Comparison of ENCODE assay signal across 20 cellular contexts in the genomic region with DNA sequence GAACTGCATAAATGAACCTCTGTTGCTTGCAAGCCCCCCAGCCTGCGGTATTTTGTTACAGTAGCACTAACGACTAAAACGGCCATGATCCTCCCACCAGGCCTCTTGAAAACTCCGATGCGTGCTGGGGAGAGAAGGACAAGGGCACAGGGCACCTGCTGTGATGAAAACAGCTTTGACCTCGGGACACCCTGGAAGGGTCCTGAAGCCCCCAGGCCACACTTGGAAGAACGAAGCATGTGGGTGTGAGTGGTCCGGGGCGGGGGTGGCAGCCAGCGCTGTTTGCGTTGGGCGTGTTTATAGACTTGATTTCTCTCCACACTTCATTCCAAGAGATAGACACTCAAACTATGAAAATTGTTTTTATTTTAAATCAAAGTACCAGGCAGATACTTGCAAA. TPM values are rescaled to one million over a fixed set of nuclear protein-coding genes. Genes with fewer than 3 reads are reported as not detected.
DNase-seq lines count a peak whose midpoint lies in the region; ATAC-seq and TF ChIP-seq lines count a peak whose summit lies in the region.
"Had no signal": no experiment of that assay in that cellular context is flagged by ENCODE, and none has a peak within 500 bp of the region (broad histone marks: within the 10 kb centered on the region; RNA-seq: fewer than 3 reads in every experiment).

No MANE protein-coding gene starts in this region.

- H3K4me3 Mint-ChIP-seq in dendritic cell treated with granulocyte-macrophage colony-stimulating factor and Interleukin-4, amounts not matched to agents 40 ng/mL and 50 ng/mL, for 4 days, result peak overlapping the region; percentile 50
- H3K4me3 Mint-ChIP-seq in naive B cell (peak overlapping the region in 1 of 8 donors; percentile 54), GM23338 (no peak overlapping the region)
- H3K4me3 Mint-ChIP-seq: CD4-positive, alpha-beta T cell; HFFc6 had no signal

- H3K27me3 ChIP-seq in RWPE2 (ENCODE audit: insufficient read depth, poor library complexity, severe bottlenecking) (no peaks in the 10 kb centered on the region), GM23338 (ENCODE audit: insufficient read depth) (no peaks in the 10 kb centered on the region), dorsolateral prefrontal cortex (no peaks in the 10 kb centered on the region)

- H3K4me1 ChIP-seq in RWPE2 (ENCODE audit: insufficient read depth, poor library complexity, severe bottlenecking), result no peaks in the 10 kb centered on the region
- no peaks in the 10 kb centered on the region for H3K4me1 ChIP-seq in GM23338 (ENCODE audit: insufficient read depth)
- H3K4me1 ChIP-seq: A549 had no signal

- no peak overlapping the region for H3K4me2 ChIP-seq in GM23338
- H3K4me2 ChIP-seq: A549 had no signal

- peaks cover 15% of the 10 kb centered on the region; the same call in 1 of the 2 replicates for H3K36me3 ChIP-seq in RWPE2 (ENCODE audit: low read depth)
- H3K36me3 ChIP-seq in GM23338 (ENCODE audit: insufficient read depth), result no peaks in the 10 kb centered on the region

- peaks cover 18% of the 10 kb centered on the region for H3K4me1 Mint-ChIP-seq in dendritic cell treated with granulocyte-macrophage colony-stimulating factor and Interleukin-4, amounts not matched to agents 40 ng/mL and 50 ng/mL, for 4 days (ENCODE audit: low read depth)
- H3K4me1 Mint-ChIP-seq in naive B cell (peaks cover 11 to 13% (median 11%) of the 10 kb centered on the region in 3 donors), GM23338 (no peaks in the 10 kb centered on the region)

- H3K27ac ChIP-seq in RWPE2 (ENCODE audit: poor library complexity, severe bottlenecking) (no peak overlapping the region), GM23338 (ENCODE audit: low read depth) (no peak overlapping the region), dorsolateral prefrontal cortex (no peak overlapping the region)
- H3K27ac ChIP-seq: A549, GM23248 had no signal

- no peak overlapping the region for H2AFZ ChIP-seq in GM23338
- H2AFZ ChIP-seq: GM23248 had no signal

- H3K4me3 ChIP-seq in RWPE2 (ENCODE audit: severe bottlenecking) (no peak overlapping the region), GM23338 (no peak overlapping the region), dorsolateral prefrontal cortex (no peak overlapping the region)
- H3K4me3 ChIP-seq: A549, GM23248 had no signal

- no peaks in the 10 kb centered on the region for H3K9me2 ChIP-seq in GM23338 (ENCODE audit: insufficient read depth)

- peaks cover 22% of the 10 kb centered on the region for H3K27me3 Mint-ChIP-seq in dendritic cell treated with granulocyte-macrophage colony-stimulating factor and Interleukin-4, amounts not matched to agents 40 ng/mL and 50 ng/mL, for 4 days
- no peaks in the 10 kb centered on the region for H3K27me3 Mint-ChIP-seq in naive B cell
- H3K27me3 Mint-ChIP-seq in GM23338 (ENCODE audit: insufficient read depth, low read depth, poor library complexity), result peaks cover 8% of the 10 kb centered on the region
- H3K27me3 Mint-ChIP-seq: CD4-positive, alpha-beta T cell had no signal

- TF ChIP-seq CTCF in RWPE2 (IDR thresholded peaks at IDR 0.05; ENCODE audit: poor library complexity, severe bottlenecking), result no peak
- TF ChIP-seq CTCF in GM23338 (conservative IDR thresholded peaks at IDR 0.05; ENCODE audit: low read depth in 2 of 2), result no peak
- TF ChIP-seq CTCF in dorsolateral prefrontal cortex (IDR thresholded peaks at IDR 0.05 in 54 of 56, conservative IDR thresholded peaks at IDR 0.05 in 2 of 56; ENCODE audit: low read depth in 1 of 56, partially characterized antibody in 56 of 56), result no peak

- no peaks in the 10 kb centered on the region for H4K20me1 ChIP-seq in GM23338 (replicated peaks; ENCODE audit: insufficient read depth)

- H3K9me3 Mint-ChIP-seq in dendritic cell treated with granulocyte-macrophage colony-stimulating factor and Interleukin-4, amounts not matched to agents 40 ng/mL and 50 ng/mL, for 4 days, result no peaks in the 10 kb centered on the region
- H3K9me3 Mint-ChIP-seq in naive B cell (no peaks in the 10 kb centered on the region), GM23338 (no peaks in the 10 kb centered on the region)
- H3K9me3 Mint-ChIP-seq: CD4-positive, alpha-beta T cell; HFFc6 had no signal

- H3K27ac Mint-ChIP-seq in dendritic cell treated with granulocyte-macrophage colony-stimulating factor and Interleukin-4, amounts not matched to agents 40 ng/mL and 50 ng/mL, for 4 days, result peak overlapping the region; percentile 85
- H3K27ac Mint-ChIP-seq in naive B cell, result peak overlapping the region in 5 of 6 donors; percentile 9 to 64 (median 32)
- no peak overlapping the region for H3K27ac Mint-ChIP-seq in GM23338
- H3K27ac Mint-ChIP-seq: HFFc6 had no signal

- no peak for ATAC-seq in RWPE2 (ENCODE audit: low read depth)
- ATAC-seq in naive B cell (ENCODE audit: low read depth in 2 of 2), result no peak
- ATAC-seq in GM23338, result no peak
- ATAC-seq in HG02759 (IDR thresholded peaks at IDR 0.05; ENCODE audit: unreplicated experiment), result no peak
- ATAC-seq: A549 had no signal

- 0 out of 2 replicates have a peak, but pooled peaks cover 2% of the 10 kb centered on the region for H3F3A ChIP-seq in GM23338 (replicated peaks; ENCODE audit: low read depth)

- DNase-seq in RWPE2 (ENCODE audit: low spot score) (peak; percentile 70), naive B cell (no peak), GM23338 (ENCODE audit: low spot score) (no peak), dorsolateral prefrontal cortex (no peak), GDM1 (lab: John Stamatoyannopoulos, UW) (no peak)
- DNase-seq: Calu3; CD4-positive, alpha-beta T cell; DMS 273 treated with DMSO at 0.1 percent for 48 hours; DMS79; GM23248; HCEC 1CT; HFFc6; IMR-90; KBM-7 had no signal

- peaks cover 58% of the 10 kb centered on the region for H3K36me3 Mint-ChIP-seq in dendritic cell treated with granulocyte-macrophage colony-stimulating factor and Interleukin-4, amounts not matched to agents 40 ng/mL and 50 ng/mL, for 4 days (ENCODE audit: low read depth)
- H3K36me3 Mint-ChIP-seq in naive B cell (peaks cover 0 to 5% of the 10 kb centered on the region in 2 donors), GM23338 (ENCODE audit: low read depth) (peaks cover 12% of the 10 kb centered on the region)

- H3K9me3 ChIP-seq in RWPE2 (ENCODE audit: severe bottlenecking), result no peaks in the 10 kb centered on the region
- H3K9me3 ChIP-seq: A549 had no signal

- no peaks in the 10 kb centered on the region for H3K79me2 ChIP-seq in GM23338 (replicated peaks; ENCODE audit: insufficient read depth)

- intact Hi-C loops in dendritic cell treated with granulocyte-macrophage colony-stimulating factor and Interleukin-4, amounts not matched to agents 40 ng/mL and 50 ng/mL, for 4 days (cut with micrococcal nuclease), result no loop called here
- intact Hi-C loops in dorsolateral prefrontal cortex (cut with DNase I), result no loop called here

TF ChIP-seq in GM23338, 12 proteins besides CTCF, POLR2A, EP300 and RAD21 (continues in another document):
- TF ChIP-seq EZH2phosphoT487 (IDR thresholded peaks at IDR 0.05; ENCODE audit: unreplicated experiment), result no peak

RNA-seq across cellular contexts. Expression of a gene that starts 13.2 kb away (rescaled TPM):
- polyA plus RNA-seq in naive B cell (ENCODE audit: low read depth in 6 of 6) (10 to 100 TPM in 3 of 6 donors, 1 to 10 TPM in 3; 2.5 to 11.6 (median 9.3) TPM), GM23338 (2016; fragmentation: Nextera tagmentation; extraction: Ambion mirVana) (4.6 and 5.2 TPM in 2 replicates)
- 39.6 and 48.9 TPM in 2 replicates for total RNA-seq in GM23338 (2014; rRNA removed; shearing (Covaris generic))
- total RNA-seq in dorsolateral prefrontal cortex, result 10 to 100 TPM in 39 of 120 experiments, 1 to 10 TPM in 81; 3.1 to 36.9 (median 8.3) TPM

RNA-seq across cellular contexts. Expression of a gene that starts 33.3 kb away (rescaled TPM):
- 1 to 10 TPM in 5 of 6 donors, under 1 TPM in 1; 0.08 to 5.2 (median 1.8) TPM for polyA plus RNA-seq in naive B cell (ENCODE audit: low read depth in 6 of 6)
- total RNA-seq in GM23338 (2014; rRNA removed; shearing (Covaris generic)), result 5.3 and 6.5 TPM in 2 replicates
- 3.4 and 3.5 TPM in 2 replicates for polyA plus RNA-seq in GM23338 (2016; fragmentation: Nextera tagmentation; extraction: Ambion mirVana)
- 1 to 10 TPM in 3 of 120 experiments, under 1 TPM in 50, not detected in 67; 0.13 to 2.1 (median 0.39) TPM for total RNA-seq in dorsolateral prefrontal cortex
- total RNA-seq: Calu3, HFFc6 had no signal

RNA-seq across cellular contexts. Expression of a gene that starts 39.6 kb away (rescaled TPM):
- polyA plus RNA-seq in naive B cell (ENCODE audit: low read depth in 6 of 6) (10 to 100 TPM in 1 of 6 donors, 1 to 10 TPM in 5; 3.1 to 16.0 (median 8.6) TPM), GM23338 (2016; fragmentation: Nextera tagmentation; extraction: Ambion mirVana) (4.4 and 4.9 TPM in 2 replicates)
- total RNA-seq in GM23338 (2014; rRNA removed; shearing (Covaris generic)), result 19.3 and 20.6 TPM in 2 replicates
- total RNA-seq in dorsolateral prefrontal cortex, result 10 to 100 TPM in 67 of 120 experiments, 1 to 10 TPM in 53; 7.5 to 16.6 (median 10.2) TPM

RNA-seq across cellular contexts. Expression of a gene that starts 39.7 kb away (rescaled TPM):
- polyA plus RNA-seq in naive B cell (ENCODE audit: low read depth in 6 of 6) (not detected), GM23338 (2016; fragmentation: Nextera tagmentation; extraction: Ambion mirVana) (0.23 TPM in 1 of 2 replicates, not detected in the other)
- 0.50 and 0.59 TPM in 2 replicates for total RNA-seq in GM23338 (2014; rRNA removed; shearing (Covaris generic))
- not detected for total RNA-seq in dorsolateral prefrontal cortex
- total RNA-seq: Calu3; CD4-positive, alpha-beta T cell; G401; GM23248; HFFc6; IMR-90 had no signal
- polyA plus RNA-seq: A549, AG04450, BJ, GM23248, IMR-90 had no signal

RNA-seq across cellular contexts. Expression of a gene that starts 50.1 kb away (rescaled TPM):
- polyA plus RNA-seq in naive B cell (ENCODE audit: low read depth in 6 of 6), result 1 to 10 TPM in 1 of 6 donors, under 1 TPM in 5; 0.10 to 1.3 (median 0.51) TPM
- 0.28 TPM in 1 of 2 replicates, not detected in the other for total RNA-seq in GM23338 (2014; rRNA removed; shearing (Covaris generic))
- 0.07 TPM in 1 of 2 replicates, not detected in the other for polyA plus RNA-seq in GM23338 (2016; fragmentation: Nextera tagmentation; extraction: Ambion mirVana)
- under 1 TPM in 66 of 120 experiments, not detected in 54; 0.13 to 0.64 (median 0.24) TPM for total RNA-seq in dorsolateral prefrontal cortex
- total RNA-seq: GM23248, IMR-90 had no signal
- polyA plus RNA-seq: GM23248, IMR-90 had no signal
